Comparison of ENCODE assay signal across 8 cellular contexts in genomic region chr4:7043521-7044414, GRCh38. TPM values are rescaled to one million over a fixed set of nuclear protein-coding genes. Genes with fewer than 3 reads are reported as not detected.
DNase-seq lines count a peak whose midpoint lies in the region; ATAC-seq lines count a peak whose summit lies in the region.

No MANE protein-coding gene starts in this region.

- CTCF ChIA-PET in activated CD4-positive, alpha-beta T cell treated with anti-CD3 and anti-CD28 coated beads, Interleukin-2, amount 10 ng/mL, durations not matched to agents 7 days and 5 days (lab: Charles Lee), result interaction anchor here (0.7 to 9.0 kb wide), 29 partner anchors 9 to 718 kb away, joined by 3 to 128 read pairs (median 5); partner anchors contain the start of genes GRPEL1 and MRFAP1L1

- DNase-seq in ELF-1 (ENCODE audit: low read depth, low spot score) (peak; percentile 60), KBM-7 (peak; percentile 48), dermis microvascular lymphatic vessel endothelial cell (ENCODE audit: low read depth in 2 of 2) (peak; percentile 18 to 67), cortex of kidney (lab: John Stamatoyannopoulos, UW) (no peak)
- peak; percentile 63 for DNase-seq in activated CD4-positive, alpha-beta T cell treated with anti-CD3 and anti-CD28 coated beads, Interleukin-2, amount 10 ng/mL, durations not matched to agents 7 days and 5 days
- peak; percentile 41 for DNase-seq in stimulated activated naive B cell treated with anti-CD40 and anti-IgM and Interleukin-4, amounts not matched to agents 10 μg/mL and 1 μg/mL and 100 μg/mL, for 72 hours

- peak overlapping the region; percentile 86 for H3K27ac Mint-ChIP-seq in activated CD4-positive, alpha-beta T cell treated with anti-CD3 and anti-CD28 coated beads, Interleukin-2, amount 10 ng/mL, durations not matched to agents 7 days and 5 days
- H3K27ac Mint-ChIP-seq in stimulated activated naive B cell treated with anti-CD40 and anti-IgM and Interleukin-4, amounts not matched to agents 10 μg/mL and 1 μg/mL and 100 μg/mL, for 72 hours, result peak overlapping the region; percentile 90

- no peaks in the 10 kb centered on the region for H3K9me3 Mint-ChIP-seq in activated CD4-positive, alpha-beta T cell treated with anti-CD3 and anti-CD28 coated beads, Interleukin-2, amount 10 ng/mL, durations not matched to agents 7 days and 5 days
- no peaks in the 10 kb centered on the region for H3K9me3 Mint-ChIP-seq in stimulated activated naive B cell treated with anti-CD40 and anti-IgM and Interleukin-4, amounts not matched to agents 10 μg/mL and 1 μg/mL and 100 μg/mL, for 72 hours

- peak; percentile 9 for ATAC-seq in GM21576 (IDR thresholded peaks at IDR 0.05; ENCODE audit: unreplicated experiment)
- peak; percentile 62 to 66 for ATAC-seq in stimulated activated naive B cell treated with anti-CD40 and anti-IgM and Interleukin-4, amounts not matched to agents 10 μg/mL and 1 μg/mL and 100 μg/mL, for 72 hours (replicated peaks)

- peaks cover 6% of the 10 kb centered on the region for H3K27me3 Mint-ChIP-seq in activated CD4-positive, alpha-beta T cell treated with anti-CD3 and anti-CD28 coated beads, Interleukin-2, amount 10 ng/mL, durations not matched to agents 7 days and 5 days
- no peaks in the 10 kb centered on the region for H3K27me3 Mint-ChIP-seq in stimulated activated naive B cell treated with anti-CD40 and anti-IgM and Interleukin-4, amounts not matched to agents 10 μg/mL and 1 μg/mL and 100 μg/mL, for 72 hours

- peak overlapping the region; percentile 29 for H3K27ac ChIP-seq in mesodermal cell (ENCODE audit: low read depth, low read length, severe bottlenecking)

- H3K4me3 Mint-ChIP-seq in activated CD4-positive, alpha-beta T cell treated with anti-CD3 and anti-CD28 coated beads, Interleukin-2, amount 10 ng/mL, durations not matched to agents 7 days and 5 days, result peak overlapping the region; percentile 90
- H3K4me3 Mint-ChIP-seq in stimulated activated naive B cell treated with anti-CD40 and anti-IgM and Interleukin-4, amounts not matched to agents 10 μg/mL and 1 μg/mL and 100 μg/mL, for 72 hours, result peak overlapping the region; percentile 92

- no peaks in the 10 kb centered on the region for H3K9me3 ChIP-seq in mesodermal cell (ENCODE audit: control insufficient read depth, low read length)

- in situ Hi-C loops in KBM-7 (cut with MboI; ENCODE audit: low pct_unique_long_range_greater_than_20kb, low sequenced_read_pairs), result no loop called here

- POLR2A ChIA-PET in activated CD4-positive, alpha-beta T cell treated with anti-CD3 and anti-CD28 coated beads, Interleukin-2, amount 10 ng/mL, durations not matched to agents 7 days and 5 days (lab: Charles Lee), result interaction anchor here (0.7 to 1.5 kb wide), 3 partner anchors 20 to 57 kb away, joined by 3 to 5 read pairs (median 4); no protein-coding TSS in a partner anchor

- H3K36me3 ChIP-seq in mesodermal cell (ENCODE audit: control insufficient read depth, insufficient read depth, low read length), result peaks cover 18% of the 10 kb centered on the region

- 5 to 7% methylated on average over 65 to 78 of the region's 88 CpGs for WGBS in mesodermal cell (ENCODE audit: insufficient coverage in 2 of 2), 2 experiments

- peaks cover 18% of the 10 kb centered on the region for H3K4me1 ChIP-seq in mesodermal cell (ENCODE audit: control insufficient read depth, insufficient read depth, low read length, poor library complexity, severe bottlenecking)

- peaks cover 8% of the 10 kb centered on the region for H3K36me3 Mint-ChIP-seq in activated CD4-positive, alpha-beta T cell treated with anti-CD3 and anti-CD28 coated beads, Interleukin-2, amount 10 ng/mL, durations not matched to agents 7 days and 5 days (ENCODE audit: low read depth)
- peaks cover 3 to 10% of the 10 kb centered on the region in 2 donors for H3K36me3 Mint-ChIP-seq in stimulated activated naive B cell treated with anti-CD40 and anti-IgM and Interleukin-4, amounts not matched to agents 10 μg/mL and 1 μg/mL and 100 μg/mL, for 72 hours

- peak overlapping the region; percentile 75 for H3K4me3 ChIP-seq in mesodermal cell (ENCODE audit: extremely low read depth, insufficient read depth, low read length, poor library complexity, severe bottlenecking)

- peaks cover 45% of the 10 kb centered on the region for H3K4me1 Mint-ChIP-seq in activated CD4-positive, alpha-beta T cell treated with anti-CD3 and anti-CD28 coated beads, Interleukin-2, amount 10 ng/mL, durations not matched to agents 7 days and 5 days
- peaks cover 47 to 63% of the 10 kb centered on the region in 2 donors for H3K4me1 Mint-ChIP-seq in stimulated activated naive B cell treated with anti-CD40 and anti-IgM and Interleukin-4, amounts not matched to agents 10 μg/mL and 1 μg/mL and 100 μg/mL, for 72 hours

RNA-seq across cellular contexts. Expression of gene TADA2B, which starts 0.6 kb away (rescaled TPM):
- 10 to 100 TPM; 25.5 to 26.1 TPM for total RNA-seq in activated CD4-positive, alpha-beta T cell treated with anti-CD3 and anti-CD28 coated beads, Interleukin-2, amount 10 ng/mL, durations not matched to agents 7 days and 5 days
- total RNA-seq in dermis microvascular lymphatic vessel endothelial cell, result 8.0 and 9.4 TPM in 2 replicates
- polyA plus RNA-seq in mesodermal cell (2013, experiment 1 of 2), result 11.6 TPM
- 11.5 TPM for polyA plus RNA-seq in mesodermal cell (2013, experiment 2 of 2)

RNA-seq across cellular contexts. Expression of gene GRPEL1, which starts 24.1 kb away (rescaled TPM):
- 10 to 100 TPM; 34.8 to 35.4 TPM for total RNA-seq in activated CD4-positive, alpha-beta T cell treated with anti-CD3 and anti-CD28 coated beads, Interleukin-2, amount 10 ng/mL, durations not matched to agents 7 days and 5 days
- 18.7 and 18.8 TPM in 2 replicates for total RNA-seq in dermis microvascular lymphatic vessel endothelial cell
- polyA plus RNA-seq in mesodermal cell (2013, experiment 1 of 2), result 24.7 TPM
- 21.8 TPM for polyA plus RNA-seq in mesodermal cell (2013, experiment 2 of 2)
